ENCODE assay signal across 17 cellular contexts in the genomic region with DNA sequence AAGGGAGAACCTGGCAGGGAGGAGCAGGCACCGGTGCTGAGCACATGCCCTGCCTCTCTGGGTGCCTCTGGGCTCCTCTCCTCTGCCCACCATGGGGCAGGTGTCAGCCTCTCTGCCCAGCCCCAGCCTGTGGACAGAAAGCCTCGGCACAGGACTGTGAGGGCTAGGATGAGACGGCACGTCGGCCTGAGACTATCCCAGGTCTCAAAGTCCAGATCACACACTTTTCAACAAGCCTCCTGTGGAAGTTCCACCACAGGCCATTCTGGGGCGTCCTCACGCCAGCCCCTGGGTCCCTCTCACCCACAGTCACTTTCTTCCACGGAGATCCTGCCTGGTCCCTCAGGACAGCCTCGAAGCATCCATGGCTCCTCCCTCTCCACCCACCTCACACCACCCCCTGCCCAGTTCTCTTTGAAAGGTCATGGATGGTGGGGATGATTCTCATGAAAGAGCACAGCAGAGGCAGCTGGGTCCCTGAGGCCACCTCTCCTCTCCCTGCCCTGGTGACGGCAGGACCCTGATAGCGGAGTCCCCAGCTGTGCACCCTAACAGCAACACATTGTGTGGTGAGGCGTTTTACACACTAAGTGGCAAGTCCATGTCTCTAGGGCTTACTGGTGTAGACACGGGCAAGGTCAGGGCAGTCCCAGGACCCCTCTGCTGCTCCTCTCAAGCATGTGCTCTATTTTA.
A peak's percentile ranks its signal among the peaks of the same experiment; 100 is the strongest.
DNase-seq lines count a peak whose midpoint lies in the region; ATAC-seq and TF ChIP-seq lines count a peak whose summit lies in the region.
"Had no signal": no experiment of that assay in that cellular context is flagged by ENCODE, and none has a peak within 500 bp of the region (broad histone marks: within the 10 kb centered on the region; RNA-seq: fewer than 3 reads in every experiment).

No MANE protein-coding gene starts in this region.

- H3K9me3 ChIP-seq in neural progenitor cell (ENCODE audit: low read depth) (no peaks in the 10 kb centered on the region), spleen (no peaks in the 10 kb centered on the region), aorta (ENCODE audit: control insufficient read depth, low read length) (no peaks in the 10 kb centered on the region)

- H3F3A ChIP-seq in neural progenitor cell (ENCODE audit: low read depth) = no peaks in the 10 kb centered on the region

- WGBS in spleen, 5 donors = 86 to 91% (median 91%) methylated on average over 6 to 13 of the region's 13 CpGs
- 83 to 85% methylated on average over 13 of the region's 13 CpGs for WGBS in aorta, 2 donors

- no peak overlapping the region for H3K4me3 Mint-ChIP-seq in T-helper 2 cell treated with Interferon-gamma antibody and Interleukin-4, amounts not matched to agents 5 μg/mL and 100 μg/mL, for 36 hours
- H3K4me3 Mint-ChIP-seq in neural progenitor cell = no peak overlapping the region
- H3K4me3 Mint-ChIP-seq: CD14-positive monocyte; CD8-positive, alpha-beta T cell; H9 had no signal

- H3K9me3 Mint-ChIP-seq in T-helper 2 cell treated with Interferon-gamma antibody and Interleukin-4, amounts not matched to agents 5 μg/mL and 100 μg/mL, for 36 hours = no peaks in the 10 kb centered on the region
- H3K9me3 Mint-ChIP-seq in neural progenitor cell = peaks cover 4% of the 10 kb centered on the region
- H3K9me3 Mint-ChIP-seq: CD8-positive, alpha-beta T cell; H9 had no signal

- no peak for TF ChIP-seq CTCF in neural progenitor cell (IDR thresholded peaks at IDR 0.05)
- no peak for TF ChIP-seq CTCF in spleen (IDR thresholded peaks at IDR 0.05 in 8 of 11, conservative IDR thresholded peaks at IDR 0.05 in 3 of 11)

- no peaks in the 10 kb centered on the region for H4K20me1 ChIP-seq in neural progenitor cell (ENCODE audit: low read depth)

- intact Hi-C loops in spleen (cut with DNase I; ENCODE audit: low total_unique reads) (no loop called here), aorta (cut with DNase I) (no loop called here)

- no peaks in the 10 kb centered on the region for H3K79me2 ChIP-seq in neural progenitor cell (ENCODE audit: low read depth)

- H3K4me2 ChIP-seq in neural progenitor cell = no peak overlapping the region

- peaks cover 7% of the 10 kb centered on the region for H3K27me3 Mint-ChIP-seq in T-helper 2 cell treated with Interferon-gamma antibody and Interleukin-4, amounts not matched to agents 5 μg/mL and 100 μg/mL, for 36 hours (ENCODE audit: low read depth)
- peaks cover 6% of the 10 kb centered on the region for H3K27me3 Mint-ChIP-seq in neural progenitor cell (ENCODE audit: insufficient read depth, low read depth)

- ATAC-seq in aorta (ENCODE audit: low FRiP score) (peak; percentile 10), HG03135 (IDR thresholded peaks at IDR 0.05; ENCODE audit: unreplicated experiment) (no peak)
- ATAC-seq: CD8-positive, alpha-beta T cell had no signal

- peak overlapping the region; percentile 13 for H3K27ac Mint-ChIP-seq in T-helper 2 cell treated with Interferon-gamma antibody and Interleukin-4, amounts not matched to agents 5 μg/mL and 100 μg/mL, for 36 hours
- H3K27ac Mint-ChIP-seq in neural progenitor cell = peak overlapping the region; percentile 76
- H3K27ac Mint-ChIP-seq: CD8-positive, alpha-beta T cell had no signal

- peaks cover 14% of the 10 kb centered on the region for H3K4me1 Mint-ChIP-seq in T-helper 2 cell treated with Interferon-gamma antibody and Interleukin-4, amounts not matched to agents 5 μg/mL and 100 μg/mL, for 36 hours (ENCODE audit: low read depth)
- peaks cover 10% of the 10 kb centered on the region for H3K4me1 Mint-ChIP-seq in neural progenitor cell
- H3K4me1 Mint-ChIP-seq: CD14-positive monocyte, H9 had no signal

- H3K36me3 ChIP-seq in neural progenitor cell (no peaks in the 10 kb centered on the region), spleen (no peaks in the 10 kb centered on the region), aorta (ENCODE audit: control insufficient read depth in 1 of 2, insufficient read depth in 2 of 2, low read length in 1 of 2) (no peaks in the 10 kb centered on the region)

- no peaks in the 10 kb centered on the region for H3K27me3 ChIP-seq in neural progenitor cell
- H3K27me3 ChIP-seq in spleen (replicated peaks in 1 of 7) = peaks cover 0 to 4% (median 0%) of the 10 kb centered on the region in 7 donors
- no peaks in the 10 kb centered on the region for H3K27me3 ChIP-seq in aorta (ENCODE audit: control insufficient read depth in 1 of 2, insufficient read depth in 2 of 2, low read length in 1 of 2)

- no peak overlapping the region for H3K4me3 ChIP-seq in neural progenitor cell
- no peak overlapping the region for H3K4me3 ChIP-seq in spleen
- H3K4me3 ChIP-seq in aorta (ENCODE audit: low read length in 2 of 2) = no peak overlapping the region

- H3K9ac ChIP-seq in neural progenitor cell = no peak overlapping the region

- DNase-seq in T-helper 2 cell treated with Interferon-gamma antibody and Interleukin-4, amounts not matched to agents 5 μg/mL and 100 μg/mL, for 36 hours (ENCODE audit: low spot score) = no peak
- no peak for DNase-seq in T-helper 2 cell
- DNase-seq in neural progenitor cell (ENCODE audit: low spot score) = no peak
- DNase-seq in spleen = peak; percentile 58
- no peak for DNase-seq in aorta
- DNase-seq in GF-D8 (lab: John Stamatoyannopoulos, UW) = no peak
- no peak for DNase-seq in GDM1 (lab: John Stamatoyannopoulos, UW)
- DNase-seq: CD8-positive, alpha-beta T cell; COR-L47; DMS153; DMS79 treated with DMSO at 0.1 percent for 48 hours; EL; GOT3; H9 had no signal

- no peak overlapping the region for H2AFZ ChIP-seq in neural progenitor cell (replicated peaks)

- no peaks in the 10 kb centered on the region for H3K36me3 Mint-ChIP-seq in T-helper 2 cell treated with Interferon-gamma antibody and Interleukin-4, amounts not matched to agents 5 μg/mL and 100 μg/mL, for 36 hours (ENCODE audit: low read depth)
- no peaks in the 10 kb centered on the region for H3K36me3 Mint-ChIP-seq in neural progenitor cell
- H3K36me3 Mint-ChIP-seq: CD14-positive monocyte; CD8-positive, alpha-beta T cell had no signal

- H3K27ac ChIP-seq in neural progenitor cell (no peak overlapping the region), spleen (no peak overlapping the region), aorta (ENCODE audit: low read depth in 1 of 2, low read length in 2 of 2) (no peak overlapping the region)
- H3K27ac ChIP-seq: 22Rv1 had no signal

- no peak for TF ChIP-seq POLR2A in spleen (IDR thresholded peaks at IDR 0.05)

- H3K4me1 ChIP-seq in neural progenitor cell = no peaks in the 10 kb centered on the region
- peaks cover 0 to 12% (median 4%) of the 10 kb centered on the region in 6 donors for H3K4me1 ChIP-seq in spleen
- H3K4me1 ChIP-seq in aorta (ENCODE audit: control insufficient read depth in 1 of 2, insufficient read depth in 2 of 2, low read length in 2 of 2) = no peaks in the 10 kb centered on the region
